In genomic region chr3:128725932-128726690, GRCh38 we compare ENCODE assay signal across 8 cellular contexts. TPM values are rescaled to one million over a fixed set of nuclear protein-coding genes. Genes with fewer than 3 reads are reported as not detected.
DNase-seq lines count a peak whose midpoint lies in the region; ATAC-seq and TF ChIP-seq lines count a peak whose summit lies in the region.

Gene RAB7A (plus strand): TSS chr3:128726183. CDS start chr3:128795368, 69,185 bp downstream.

- peak within 1 kb of the TSS; percentile 86 for H3K27ac ChIP-seq in SK-N-MC
- peak within 1 kb of the TSS; percentile 95 to 99 (median 96) for H3K27ac ChIP-seq in gastroesophageal sphincter

- TF ChIP-seq EP300 in gastroesophageal sphincter (IDR thresholded peaks at IDR 0.05) = no peak

- H3K36me3 Mint-ChIP-seq in HFFc6 (ENCODE audit: low read depth) = peaks cover 12% of the 10 kb centered on the region
- peaks cover 18% of the 10 kb centered on the region for H3K36me3 Mint-ChIP-seq in activated naive CD4-positive, alpha-beta T cell treated with anti-CD3 and anti-CD28 coated beads, Interleukin-2, amount 10 ng/mL, durations not matched to agents 7 days and 5 days

- peaks cover 16% of the 10 kb centered on the region for H3K36me3 ChIP-seq in SK-N-MC (ENCODE audit: insufficient read depth, low read length)
- H3K36me3 ChIP-seq in gastroesophageal sphincter = no peaks in the 10 kb centered on the region

- H3K4me1 ChIP-seq in gastroesophageal sphincter = peaks cover 3 to 48% (median 14%) of the 10 kb centered on the region in 3 donors

- peak; percentile 87 for TF ChIP-seq POLR2A in NB4 (IDR thresholded peaks at IDR 0.05; ENCODE audit: extremely low read depth, insufficient read length)
- peak; percentile 93 to 94 for TF ChIP-seq POLR2A in gastroesophageal sphincter (IDR thresholded peaks at IDR 0.05)

- H3K27ac Mint-ChIP-seq in HFFc6 = peak within 1 kb of the TSS; percentile 94
- peak within 1 kb of the TSS; percentile 96 for H3K27ac Mint-ChIP-seq in activated naive CD4-positive, alpha-beta T cell treated with anti-CD3 and anti-CD28 coated beads, Interleukin-2, amount 10 ng/mL, durations not matched to agents 7 days and 5 days

- WGBS in gastroesophageal sphincter (ENCODE audit: low coverage in 1 of 2), 2 donors = 0% methylated on average over 3 to 12 of the region's 71 CpGs

- CTCF ChIA-PET in activated naive CD4-positive, alpha-beta T cell treated with anti-CD3 and anti-CD28 coated beads, Interleukin-2, amount 10 ng/mL, durations not matched to agents 7 days and 5 days (lab: Charles Lee) = interaction anchor here (1.6 to 2.8 kb wide), 3 partner anchors 45 to 70 kb away, joined by 9 to 10 read pairs (median 9); no protein-coding TSS in a partner anchor

- TF ChIP-seq CTCF in HFFc6 (IDR thresholded peaks at IDR 0.05) = peak; percentile 2; the same call in 1 of the 2 replicates
- no peak for TF ChIP-seq CTCF in NB4 (IDR thresholded peaks at IDR 0.05; ENCODE audit: low read depth, low read length)
- TF ChIP-seq CTCF in gastroesophageal sphincter (IDR thresholded peaks at IDR 0.05) = peak in 2 of 4 experiments; percentile 1 to 19

- H3K9ac ChIP-seq in SK-N-MC (ENCODE audit: insufficient read length) = peak within 1 kb of the TSS; percentile 98

- H3K4me3 Mint-ChIP-seq in HFFc6 = peak within 1 kb of the TSS; percentile 99
- H3K4me3 Mint-ChIP-seq in activated naive CD4-positive, alpha-beta T cell treated with anti-CD3 and anti-CD28 coated beads, Interleukin-2, amount 10 ng/mL, durations not matched to agents 7 days and 5 days = peak within 1 kb of the TSS; percentile 84

- H3K9me3 ChIP-seq in SK-N-MC (ENCODE audit: low read depth, low read length) (no peaks in the 10 kb centered on the region), gastroesophageal sphincter (no peaks in the 10 kb centered on the region)

- H3K4me1 Mint-ChIP-seq in HFFc6 (ENCODE audit: low read depth) = peaks cover 65% of the 10 kb centered on the region
- peaks cover 57% of the 10 kb centered on the region for H3K4me1 Mint-ChIP-seq in activated naive CD4-positive, alpha-beta T cell treated with anti-CD3 and anti-CD28 coated beads, Interleukin-2, amount 10 ng/mL, durations not matched to agents 7 days and 5 days

- H3K27me3 ChIP-seq in gastroesophageal sphincter = no peaks in the 10 kb centered on the region

- no peaks in the 10 kb centered on the region for H3K9me3 Mint-ChIP-seq in HFFc6
- peaks cover 5% of the 10 kb centered on the region for H3K9me3 Mint-ChIP-seq in activated naive CD4-positive, alpha-beta T cell treated with anti-CD3 and anti-CD28 coated beads, Interleukin-2, amount 10 ng/mL, durations not matched to agents 7 days and 5 days

- DNase-seq in GM04503 (ENCODE audit: low read depth) = peak; percentile 85
- DNase-seq in HFFc6 = peak; percentile 97
- DNase-seq in NB4 (ENCODE audit: low read depth) = peak; percentile 99
- peak; percentile 96 for DNase-seq in SK-N-MC (ENCODE audit: low read depth, low spot score)
- peak; percentile 97 for DNase-seq in activated naive CD4-positive, alpha-beta T cell treated with anti-CD3 and anti-CD28 coated beads, Interleukin-2, amount 10 ng/mL, durations not matched to agents 7 days and 5 days
- DNase-seq in non-pigmented ciliary epithelial cell (ENCODE audit: low read depth) = peak; percentile 90
- peak; percentile 98 for DNase-seq in superior temporal gyrus (ENCODE audit: extremely low spot score)

- ATAC-seq in gastroesophageal sphincter = peak; percentile 99

- peaks cover 5% of the 10 kb centered on the region; the same call in 1 of the 2 replicates for H3K27me3 Mint-ChIP-seq in HFFc6 (ENCODE audit: insufficient read depth)
- peaks cover 15% of the 10 kb centered on the region for H3K27me3 Mint-ChIP-seq in activated naive CD4-positive, alpha-beta T cell treated with anti-CD3 and anti-CD28 coated beads, Interleukin-2, amount 10 ng/mL, durations not matched to agents 7 days and 5 days

- H3K4me3 ChIP-seq in NB4 (ENCODE audit: low read depth, low read length) (peak within 1 kb of the TSS; percentile 98), SK-N-MC (peak within 1 kb of the TSS; percentile 90), gastroesophageal sphincter (peak within 1 kb of the TSS; percentile 91 to 94)

RNA-seq across cellular contexts. Expression of gene RAB7A, which starts in this region (rescaled TPM):
- total RNA-seq in HFFc6 (2021; fragmentation: NEBNext Ultra II Directional; extraction: Animal tissue kit (Norgen Biotek cat#: 25700)) = 100 to 1,000 TPM; 311 to 355 (median 323) TPM
- 100 to 1,000 TPM in 1 of 4 donors, 10 to 100 TPM in 3; 77.9 to 109 (median 87.2) TPM for total RNA-seq in gastroesophageal sphincter

Comparison
In these comparisons a context has a peak if more than half of its experiments do, and no peak if none do; other contexts are left out.
1. Peak in every context shown above with its lines: DNase-seq, ATAC-seq, H3K4me3 ChIP-seq and H3K27ac ChIP-seq.